ENCODE assay signal across 1 cellular context in the genomic region with DNA sequence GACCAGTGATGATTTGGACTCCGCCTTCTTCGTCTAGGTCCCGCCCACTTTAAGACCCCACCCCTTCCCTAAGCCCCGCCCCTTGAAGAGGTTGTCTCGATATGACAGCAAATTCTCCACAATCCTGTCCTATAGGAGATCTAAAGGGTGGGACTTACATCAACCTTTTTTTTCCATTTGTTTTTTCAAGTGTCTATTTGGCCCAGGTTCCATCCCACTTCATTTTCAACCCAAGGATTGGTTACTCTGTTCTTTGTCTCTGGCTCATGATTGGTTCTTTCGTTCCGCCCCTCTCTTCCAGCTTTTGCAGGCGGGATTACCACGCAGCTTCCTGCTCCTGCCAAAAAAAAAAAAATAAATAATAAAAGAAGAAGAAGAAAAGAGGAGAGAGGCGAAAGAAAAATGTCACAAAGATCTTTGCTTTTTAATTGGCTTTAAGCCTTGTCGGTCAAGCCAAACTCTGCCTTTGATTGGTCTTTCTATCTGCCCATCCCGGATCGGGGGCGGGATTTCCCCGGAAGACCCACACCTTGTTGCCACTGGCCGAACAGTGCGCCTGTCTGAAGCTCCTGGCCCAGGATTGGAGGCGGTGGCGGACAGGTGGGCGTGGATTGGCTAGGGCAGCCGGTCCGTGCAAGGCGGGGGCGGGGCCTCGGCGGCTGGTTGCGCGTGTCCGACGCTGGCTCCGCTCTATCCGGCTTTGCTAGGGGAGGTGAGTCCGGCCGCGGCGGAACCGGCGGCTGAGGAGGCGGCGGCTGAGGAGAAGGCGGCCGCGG.
TF ChIP-seq lines count a peak whose summit lies in the region.

No MANE protein-coding gene starts in this region.

TF ChIP-seq in IMR-90, 13 proteins besides CTCF, POLR2A, EP300 and RAD21 (continued from another document):
- TF ChIP-seq, protein P1, sequence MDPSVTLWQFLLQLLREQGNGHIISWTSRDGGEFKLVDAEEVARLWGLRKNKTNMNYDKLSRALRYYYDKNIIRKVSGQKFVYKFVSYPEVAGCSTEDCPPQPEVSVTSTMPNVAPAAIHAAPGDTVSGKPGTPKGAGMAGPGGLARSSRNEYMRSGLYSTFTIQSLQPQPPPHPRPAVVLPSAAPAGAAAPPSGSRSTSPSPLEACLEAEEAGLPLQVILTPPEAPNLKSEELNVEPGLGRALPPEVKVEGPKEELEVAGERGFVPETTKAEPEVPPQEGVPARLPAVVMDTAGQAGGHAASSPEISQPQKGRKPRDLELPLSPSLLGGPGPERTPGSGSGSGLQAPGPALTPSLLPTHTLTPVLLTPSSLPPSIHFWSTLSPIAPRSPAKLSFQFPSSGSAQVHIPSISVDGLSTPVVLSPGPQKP (IDR thresholded peaks at IDR 0.05; ENCODE audit: borderline replicate concordance, low read depth, low read length) = no peak
